Comparison of ENCODE assay signal across 1 cellular context in the genomic region with DNA sequence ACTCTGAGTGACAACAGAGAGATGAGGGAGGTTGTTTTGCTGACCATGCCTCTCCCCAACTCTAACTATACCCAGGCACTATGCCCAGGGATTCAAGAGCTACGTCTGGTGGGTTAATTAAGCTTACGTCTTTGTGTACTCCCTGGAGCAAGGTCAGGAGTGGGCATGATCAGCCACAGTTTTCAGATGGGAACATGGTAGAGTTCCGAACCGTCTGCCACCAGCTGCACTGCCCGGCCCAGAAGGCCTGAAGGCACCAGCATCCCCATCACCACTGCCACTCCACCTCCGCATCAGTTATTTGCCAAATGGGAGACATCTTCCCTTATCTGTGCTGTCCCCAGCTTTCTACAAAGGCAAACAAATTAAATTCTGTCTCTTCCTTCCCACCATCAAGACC.
TF ChIP-seq lines count a peak whose summit lies in the region.

No MANE protein-coding gene starts in this region.

TF ChIP-seq in SK-N-SH treated with all-trans-retinoic acid at 6 μM for 48 hours, 23 proteins besides CTCF, POLR2A, EP300 and RAD21 (continued from another document):
- TF ChIP-seq, protein P1, sequence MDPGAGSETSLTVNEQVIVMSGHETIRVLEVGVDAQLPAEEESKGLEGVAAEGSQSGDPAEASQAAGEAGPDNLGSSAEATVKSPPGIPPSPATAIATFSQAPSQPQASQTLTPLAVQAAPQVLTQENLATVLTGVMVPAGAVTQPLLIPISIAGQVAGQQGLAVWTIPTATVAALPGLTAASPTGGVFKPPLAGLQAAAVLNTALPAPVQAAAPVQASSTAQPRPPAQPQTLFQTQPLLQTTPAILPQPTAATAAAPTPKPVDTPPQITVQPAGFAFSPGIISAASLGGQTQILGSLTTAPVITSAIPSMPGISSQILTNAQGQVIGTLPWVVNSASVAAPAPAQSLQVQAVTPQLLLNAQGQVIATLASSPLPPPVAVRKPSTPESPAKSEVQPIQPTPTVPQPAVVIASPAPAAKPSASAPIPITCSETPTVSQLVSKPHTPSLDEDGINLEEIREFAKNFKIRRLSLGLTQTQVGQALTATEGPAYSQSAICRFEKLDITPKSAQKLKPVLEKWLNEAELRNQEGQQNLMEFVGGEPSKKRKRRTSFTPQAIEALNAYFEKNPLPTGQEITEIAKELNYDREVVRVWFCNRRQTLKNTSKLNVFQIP (CRISPR knock-in tag; IDR thresholded peaks at IDR 0.05; ENCODE audit: borderline replicate concordance, low read depth): no peak
- TF ChIP-seq SNAI2 (CRISPR knock-in tag; IDR thresholded peaks at IDR 0.05) (no peak), CSDC2 (CRISPR knock-in tag; IDR thresholded peaks at IDR 0.05) (no peak), ZC3H10 (CRISPR knock-in tag; IDR thresholded peaks at IDR 0.05) (no peak), ARNTL (CRISPR knock-in tag; IDR thresholded peaks at IDR 0.05; ENCODE audit: borderline replicate concordance, low read depth) (no peak), ZNF8 (CRISPR knock-in tag; IDR thresholded peaks at IDR 0.05) (no peak), ZFP3 (CRISPR knock-in tag; IDR thresholded peaks at IDR 0.05) (no peak), ZFP30 (CRISPR knock-in tag; IDR thresholded peaks at IDR 0.05) (no peak)
- TF ChIP-seq, protein P2, sequence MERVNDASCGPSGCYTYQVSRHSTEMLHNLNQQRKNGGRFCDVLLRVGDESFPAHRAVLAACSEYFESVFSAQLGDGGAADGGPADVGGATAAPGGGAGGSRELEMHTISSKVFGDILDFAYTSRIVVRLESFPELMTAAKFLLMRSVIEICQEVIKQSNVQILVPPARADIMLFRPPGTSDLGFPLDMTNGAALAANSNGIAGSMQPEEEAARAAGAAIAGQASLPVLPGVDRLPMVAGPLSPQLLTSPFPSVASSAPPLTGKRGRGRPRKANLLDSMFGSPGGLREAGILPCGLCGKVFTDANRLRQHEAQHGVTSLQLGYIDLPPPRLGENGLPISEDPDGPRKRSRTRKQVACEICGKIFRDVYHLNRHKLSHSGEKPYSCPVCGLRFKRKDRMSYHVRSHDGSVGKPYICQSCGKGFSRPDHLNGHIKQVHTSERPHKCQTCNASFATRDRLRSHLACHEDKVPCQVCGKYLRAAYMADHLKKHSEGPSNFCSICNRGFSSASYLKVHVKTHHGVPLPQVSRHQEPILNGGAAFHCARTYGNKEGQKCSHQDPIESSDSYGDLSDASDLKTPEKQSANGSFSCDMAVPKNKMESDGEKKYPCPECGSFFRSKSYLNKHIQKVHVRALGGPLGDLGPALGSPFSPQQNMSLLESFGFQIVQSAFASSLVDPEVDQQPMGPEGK (CRISPR knock-in tag; IDR thresholded peaks at IDR 0.05; ENCODE audit: borderline replicate concordance): no peak
